In genomic region chr1:19504796-19505693, GRCh38 we compare ENCODE assay signal across 8 cellular contexts. TPM values are rescaled to one million over a fixed set of nuclear protein-coding genes. Genes with fewer than 3 reads are reported as not detected.
DNase-seq lines count a peak whose midpoint lies in the region; ATAC-seq, FAIRE-seq and TF ChIP-seq lines count a peak whose summit lies in the region.

No MANE protein-coding gene starts in this region.

- H3K9me3 ChIP-seq in gastroesophageal sphincter, result no peaks in the 10 kb centered on the region
- no peaks in the 10 kb centered on the region for H3K9me3 ChIP-seq in sigmoid colon
- H3K9me3 ChIP-seq in CD8-positive, alpha-beta memory T cell (ENCODE audit: low read length), result no peaks in the 10 kb centered on the region

- H3K4me3 ChIP-seq in gastroesophageal sphincter (no peak overlapping the region), sigmoid colon (no peak overlapping the region)
- H3K4me3 ChIP-seq in CD8-positive, alpha-beta memory T cell (ENCODE audit: low read length), result no peak overlapping the region

- H3K27me3 Mint-ChIP-seq in CD8-positive, alpha-beta memory T cell, result peaks cover 4% of the 10 kb centered on the region in 2 donors
- no peaks in the 10 kb centered on the region for H3K27me3 Mint-ChIP-seq in chondrocyte (ENCODE audit: low read depth)

- peak overlapping the region in 2 of 8 donors; percentile 22 to 64 for H3K27ac Mint-ChIP-seq in CD8-positive, alpha-beta memory T cell
- no peak overlapping the region for H3K27ac Mint-ChIP-seq in chondrocyte (ENCODE audit: unreplicated experiment)

- H3K4me1 ChIP-seq in gastroesophageal sphincter (peaks cover 0 to 52% (median 22%) of the 10 kb centered on the region in 3 donors), sigmoid colon (peaks cover 0 to 21% (median 14%) of the 10 kb centered on the region in 4 donors)
- H3K4me1 ChIP-seq in CD8-positive, alpha-beta memory T cell (ENCODE audit: insufficient read depth, low read length), result no peaks in the 10 kb centered on the region

- TF ChIP-seq POLR2A in gastroesophageal sphincter (IDR thresholded peaks at IDR 0.05) (no peak), sigmoid colon (IDR thresholded peaks at IDR 0.05) (no peak)

- no peaks in the 10 kb centered on the region for H3K36me3 ChIP-seq in gastroesophageal sphincter
- no peaks in the 10 kb centered on the region for H3K36me3 ChIP-seq in sigmoid colon
- H3K36me3 ChIP-seq in CD8-positive, alpha-beta memory T cell (ENCODE audit: insufficient read depth, low read length), result no peaks in the 10 kb centered on the region

- CTCF ChIA-PET in CD8-positive, alpha-beta memory T cell (lab: Charles Lee), result no interaction called here

- H3K27me3 ChIP-seq in gastroesophageal sphincter, result no peaks in the 10 kb centered on the region
- H3K27me3 ChIP-seq in sigmoid colon, result no peaks in the 10 kb centered on the region
- no peaks in the 10 kb centered on the region for H3K27me3 ChIP-seq in CD8-positive, alpha-beta memory T cell (ENCODE audit: insufficient read depth, low read length, poor library complexity, severe bottlenecking)

- H3K27ac ChIP-seq in gastroesophageal sphincter, result peak overlapping the region; percentile 48 to 88 (median 83)
- H3K27ac ChIP-seq in sigmoid colon, result peak overlapping the region; percentile 70 to 83 (median 77)
- H3K27ac ChIP-seq in CD8-positive, alpha-beta memory T cell (ENCODE audit: low read depth, low read length), result no peak overlapping the region

- DNase-seq in DMS53 treated with DMSO at 0.1 percent for 48 hours (lab: John Stamatoyannopoulos, UW; ENCODE audit: unreplicated experiment) (peak; percentile 96), RCC 7860 (ENCODE audit: low spot score) (peak; percentile 69), sigmoid colon (peak; percentile 79), germinal center (ENCODE audit: low spot score) (no peak), chondrocyte (ENCODE audit: low spot score) (no peak)
- DNase-seq in CD8-positive, alpha-beta memory T cell, result no peak

- peak; percentile 81 for FAIRE-seq in RCC 7860 (lab: Jason Lieb, UNC)

- ATAC-seq in gastroesophageal sphincter (peak; percentile 83), GM18907 (IDR thresholded peaks at IDR 0.05; ENCODE audit: unreplicated experiment) (no peak)

- H3K36me3 Mint-ChIP-seq in CD8-positive, alpha-beta memory T cell, result peaks cover 0 to 4% (median 0%) of the 10 kb centered on the region in 3 donors
- H3K36me3 Mint-ChIP-seq in chondrocyte (ENCODE audit: low read depth), result no peaks in the 10 kb centered on the region

- intact Hi-C loops in sigmoid colon (cut with DNase I), result no loop called here

- H3K9me3 Mint-ChIP-seq in CD8-positive, alpha-beta memory T cell, result peaks cover 0 to 2% (median 0%) of the 10 kb centered on the region in 5 donors
- H3K9me3 Mint-ChIP-seq in chondrocyte (ENCODE audit: low read depth), result no peaks in the 10 kb centered on the region

- H3K4me1 Mint-ChIP-seq in CD8-positive, alpha-beta memory T cell, result peaks cover 7 to 11% (median 10%) of the 10 kb centered on the region in 3 donors
- H3K4me1 Mint-ChIP-seq in chondrocyte (ENCODE audit: low read depth), result peaks cover 10% of the 10 kb centered on the region

- POLR2A ChIA-PET in CD8-positive, alpha-beta memory T cell (lab: Charles Lee), result no interaction called here

- no peak overlapping the region for H3K4me3 Mint-ChIP-seq in CD8-positive, alpha-beta memory T cell
- no peak overlapping the region for H3K4me3 Mint-ChIP-seq in chondrocyte (ENCODE audit: unreplicated experiment)

- TF ChIP-seq CTCF in gastroesophageal sphincter (IDR thresholded peaks at IDR 0.05) (no peak), sigmoid colon (IDR thresholded peaks at IDR 0.05) (no peak), chondrocyte (IDR thresholded peaks at IDR 0.05) (no peak)

- no peak for TF ChIP-seq EP300 in gastroesophageal sphincter (IDR thresholded peaks at IDR 0.05)
- no peak for TF ChIP-seq EP300 in sigmoid colon (IDR thresholded peaks at IDR 0.05)

- 10 to 15% methylated on average over 6 of the region's 6 CpGs for WGBS in gastroesophageal sphincter (ENCODE audit: low coverage in 1 of 2), 2 donors
- 21 to 44% methylated on average over 6 of the region's 6 CpGs for WGBS in sigmoid colon, 2 donors

RNA-seq across cellular contexts. Expression of gene CAPZB, which starts 19.7 kb away (rescaled TPM):
- total RNA-seq in gastroesophageal sphincter, result 100 to 1,000 TPM; 160 to 288 (median 184) TPM
- 100 to 1,000 TPM; 128 to 214 (median 145) TPM for total RNA-seq in sigmoid colon
- 100 to 1,000 TPM; 372 to 454 (median 393) TPM for polyA plus RNA-seq in sigmoid colon
- total RNA-seq in CD8-positive, alpha-beta memory T cell, result 100 to 1,000 TPM; 284 to 289 TPM
- 540 TPM for polyA plus RNA-seq in CD8-positive, alpha-beta memory T cell
- total RNA-seq in chondrocyte, result 285 to 353 TPM (median 352 TPM) in 3 replicates

Comparison
In these comparisons a context has a peak if more than half of its experiments do, and no peak if none do; other contexts are left out.
1. DNase-seq: peak in DMS53 treated with DMSO at 0.1 percent for 48 hours (single experiment), RCC 7860 (single experiment) and sigmoid colon (single experiment); none in germinal center (single experiment), CD8-positive, alpha-beta memory T cell (0 of 5) and chondrocyte (single experiment).